10 cellular contexts compared by ENCODE assay signal in the genomic region with DNA sequence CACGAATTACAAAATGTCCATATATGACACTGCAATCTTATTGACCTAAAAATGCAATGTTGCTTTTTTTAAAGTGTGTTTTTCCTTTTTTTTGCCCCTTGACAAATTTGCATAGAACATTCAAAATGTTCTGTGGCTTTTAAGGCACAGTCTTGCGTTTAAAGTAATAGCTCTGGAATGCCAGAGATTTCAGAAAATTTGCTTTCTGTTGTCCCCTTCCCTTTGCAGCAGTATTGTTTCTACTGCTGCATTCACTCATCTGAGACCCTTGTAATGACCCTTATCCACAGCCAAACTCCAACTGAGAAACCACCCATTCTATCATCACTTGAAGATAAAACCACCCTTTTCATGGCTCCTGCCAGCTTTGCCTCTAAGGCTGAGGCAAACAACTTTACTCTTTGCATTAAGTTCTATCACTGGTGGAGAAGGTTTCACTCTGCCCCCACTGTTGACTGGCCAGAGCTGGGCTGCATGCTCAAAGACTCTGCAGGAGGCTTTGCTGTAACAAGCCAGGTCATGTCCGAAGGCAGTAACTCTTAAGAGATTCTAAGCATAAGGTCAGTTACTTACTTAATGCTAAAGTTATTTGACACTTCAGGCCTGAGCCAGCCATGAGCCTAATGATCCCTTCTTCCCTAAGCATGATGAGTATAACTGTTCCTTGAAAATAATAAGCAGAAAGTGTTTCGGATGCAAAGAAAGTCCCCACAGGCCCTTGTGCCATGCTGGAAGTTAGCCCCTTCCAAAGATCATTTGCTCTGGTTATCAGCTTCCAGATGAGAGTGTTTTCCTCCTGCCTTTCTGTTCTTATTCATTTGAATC.
DNase-seq lines count a peak whose midpoint lies in the region; ATAC-seq, FAIRE-seq and TF ChIP-seq lines count a peak whose summit lies in the region.
"Had no signal": no experiment of that assay in that cellular context is flagged by ENCODE, and none has a peak within 500 bp of the region (broad histone marks: within the 10 kb centered on the region; RNA-seq: fewer than 3 reads in every experiment).

No MANE protein-coding gene starts in this region.

- H3K4me3 ChIP-seq in adrenal gland (no peak overlapping the region), ovary (no peak overlapping the region)

- no peak for TF ChIP-seq POLR2A in adrenal gland (IDR thresholded peaks at IDR 0.05)
- no peak for TF ChIP-seq POLR2A in ovary (IDR thresholded peaks at IDR 0.05)

- H3K4me1 ChIP-seq in adrenal gland (replicated peaks in 1 of 2) (peaks cover 11 to 31% of the 10 kb centered on the region in 2 donors), ovary (ENCODE audit: insufficient read depth) (peaks cover 8% of the 10 kb centered on the region)

- TF ChIP-seq EP300 in ovary (IDR thresholded peaks at IDR 0.05) = no peak

- H3K9me3 ChIP-seq in adrenal gland (replicated peaks in 1 of 3) (no peaks in the 10 kb centered on the region), ovary (no peaks in the 10 kb centered on the region)

- FAIRE-seq in D721Med (lab: Jason Lieb, UNC) = peak; percentile 72

- no peak for DNase-seq in D721Med (ENCODE audit: insufficient read length, low spot score)
- DNase-seq in adrenal gland = no peak
- DNase-seq in Right ventricle myocardium superior = no peak
- DNase-seq in ovary = peak in 3 of 5 donors; percentile 18 to 22 (median 18)
- no peak for DNase-seq in epidermal melanocyte (ENCODE audit: insufficient read length, low spot score)
- no peak for DNase-seq in GM19238 (ENCODE audit: insufficient read length, low spot score)
- DNase-seq in activated CD4-positive, alpha-beta T cell treated with anti-CD3 and anti-CD28 coated beads, Interleukin-2, amount 50 U/mL, for 4 hours = no peak
- DNase-seq: activated gamma-delta T cell, DND-41 had no signal

- H3K27ac ChIP-seq in adrenal gland (peak overlapping the region in 3 of 5 donors; percentile 15 to 47 (median 44)), ovary (peak overlapping the region in 1 of 2 donors; percentile 21)

- WGBS in adrenal gland, 4 donors = 76 to 84% (median 79%) methylated on average over 4 of the region's 4 CpGs
- WGBS in ovary, 3 donors = 33 to 52% (median 34%) methylated on average over 4 of the region's 4 CpGs

- TF ChIP-seq CTCF in D721Med (IDR thresholded peaks at IDR 0.05; ENCODE audit: insufficient read depth, missing control alignments) = no peak
- TF ChIP-seq CTCF in adrenal gland (IDR thresholded peaks at IDR 0.05) = no peak
- no peak for TF ChIP-seq CTCF in ovary (IDR thresholded peaks at IDR 0.05)

- peak; percentile 55 for ATAC-seq in Right ventricle myocardium superior (ENCODE audit: poor library complexity)
- no peak for ATAC-seq in GM18502 (IDR thresholded peaks at IDR 0.05; ENCODE audit: poor library complexity, unreplicated experiment)

- H3K36me3 ChIP-seq in adrenal gland (replicated peaks in 1 of 2) (no peaks in the 10 kb centered on the region), ovary (no peaks in the 10 kb centered on the region)

- H3K27me3 ChIP-seq in adrenal gland (no peaks in the 10 kb centered on the region), ovary (no peaks in the 10 kb centered on the region)

- intact Hi-C loops in adrenal gland (cut with DNase I) (no loop called here), Right ventricle myocardium superior (cut with DNase I) (loop anchor here (10.0 kb wide), 1 partner anchor 90 kb away; no protein-coding TSS in a partner anchor), ovary (cut with DNase I) (no loop called here)

Comparison
In these comparisons a context has a peak if more than half of its experiments do, and no peak if none do; other contexts are left out.
1. DNase-seq: peak in ovary (3 of 5); none in D721Med (single experiment), adrenal gland (0 of 7), Right ventricle myocardium superior (single experiment), epidermal melanocyte (single experiment), GM19238 (single experiment) and activated CD4-positive, alpha-beta T cell treated with anti-CD3 and anti-CD28 coated beads, Interleukin-2, amount 50 U/mL, for 4 hours (0 of 2).